ENCODE assay signal across 5 cellular contexts in the genomic region with DNA sequence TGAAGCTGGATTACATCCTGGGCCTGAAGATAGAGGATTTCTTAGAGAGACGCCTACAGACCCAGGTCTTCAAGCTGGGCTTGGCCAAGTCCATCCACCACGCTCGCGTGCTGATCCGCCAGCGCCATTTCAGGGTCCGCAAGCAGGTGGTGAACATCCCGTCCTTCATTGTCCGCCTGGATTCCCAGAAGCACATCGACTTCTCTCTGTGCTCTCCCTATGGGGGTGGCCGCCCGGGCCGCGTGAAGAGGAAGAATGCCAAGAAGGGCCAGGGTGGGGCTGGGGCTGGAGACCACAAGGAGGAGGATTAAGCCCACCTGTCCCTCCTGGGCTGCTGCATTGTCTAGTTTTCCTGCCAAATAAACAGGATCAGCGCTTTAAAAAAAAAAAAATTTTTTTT. TPM values are rescaled to one million over a fixed set of nuclear protein-coding genes. Genes with fewer than 3 reads are reported as not detected.
DNase-seq lines count a peak whose midpoint lies in the region; ATAC-seq, FAIRE-seq and TF ChIP-seq lines count a peak whose summit lies in the region.
"Not testable (repeated sequence)": the region's sequence is repeated elsewhere in the genome, so short reads cannot be mapped to it uniquely, and the experiment has no call there.

No MANE protein-coding gene starts in this region.

- H2BK20ac ChIP-seq in H1 (ENCODE audit: low read length): not testable (repeated sequence)

- not testable (repeated sequence) for H3K23ac ChIP-seq in H1 (ENCODE audit: insufficient read length)

- not testable (repeated sequence) for H2BK5ac ChIP-seq in H1 (ENCODE audit: low read depth, low read length)

- H3K9ac ChIP-seq in H1 (replicated peaks in 1 of 4; ENCODE audit: extremely low read depth in 1 of 4, low read depth in 3 of 4, low read length in 3 of 4): not testable (repeated sequence)

- not testable (repeated sequence) for H3K4me2 ChIP-seq in H1 (ENCODE audit: insufficient read depth in 1 of 2, low read depth in 2 of 2, low read length in 2 of 2)

- H3K4me1 ChIP-seq in H1 (replicated peaks in 1 of 4; ENCODE audit: control insufficient read depth in 3 of 4, insufficient read depth in 4 of 4, low read length in 3 of 4); pancreas: not testable (repeated sequence)

- intact Hi-C loops in pancreas (cut with DNase I): not testable (repeated sequence)

- not testable (repeated sequence) for H3K14ac ChIP-seq in H1 (ENCODE audit: insufficient read length)

- ATAC-seq in pancreas: not testable (repeated sequence)

- not testable (repeated sequence) for H2BK15ac ChIP-seq in H1 (ENCODE audit: low read length)

- WGBS in H1 (ENCODE audit: extremely low coverage in 1 of 2, insufficient coverage in 1 of 2, insufficient read length in 1 of 2, insufficient replicate concordance in 2 of 2, low coverage in 1 of 2, low lambda C conversion rate in 2 of 2, missing lambda C conversion rate in 1 of 2), 2 experiments: 92% methylated on average over 15 of the region's 15 CpGs; no CpG with 5 or more reads in 1 of the 2 experiments
- 92 to 95% methylated on average over 15 of the region's 15 CpGs for WGBS in pancreas, 2 donors

- not testable (repeated sequence) for TF ChIP-seq RAD21 in H1 (IDR thresholded peaks at IDR 0.05 in 1 of 2, conservative IDR thresholded peaks at IDR 0.05 in 1 of 2; ENCODE audit: low read depth in 2 of 2, low read length in 2 of 2)

- not testable (repeated sequence) for H3K36me3 ChIP-seq in H1 (ENCODE audit: control insufficient read depth in 2 of 4, insufficient read depth in 4 of 4, low read length in 3 of 4); pancreas

- H3K18ac ChIP-seq in H1 (ENCODE audit: extremely low read depth, low read length): not testable (repeated sequence)

- H3K27ac ChIP-seq in H1 (ENCODE audit: low read depth, low read length); pancreas: not testable (repeated sequence)

- H4K91ac ChIP-seq in H1 (replicated peaks; ENCODE audit: insufficient read length, low read length): not testable (repeated sequence)

- not testable (repeated sequence) for H3K4me3 ChIP-seq in H1 (ENCODE audit: extremely low read depth in 1 of 4, insufficient read depth in 2 of 4, low read depth in 3 of 4, low read length in 4 of 4); pancreas

- not testable (repeated sequence) for TF ChIP-seq POLR2A in GM12892 (IDR thresholded peaks at IDR 0.05; ENCODE audit: low read depth, low read length); H1 (IDR thresholded peaks at IDR 0.05; ENCODE audit: control extremely low read depth in 1 of 2, low read depth in 2 of 2, low read length in 2 of 2)

- not testable (repeated sequence) for H4K20me1 ChIP-seq in H1 (replicated peaks in 1 of 2; ENCODE audit: control insufficient read depth in 1 of 2, insufficient read depth in 2 of 2, low read length in 2 of 2)

- POLR2A ChIA-PET in H1 (lab: Charles Lee; ENCODE audit: partially characterized antibody): not testable (repeated sequence)

- H2AFZ ChIP-seq in H1 (ENCODE audit: low read length): 0 out of 2 replicates have a peak overlapping the region, but pooled peaks have one; percentile 32

- H3K4ac ChIP-seq in H1 (replicated peaks; ENCODE audit: insufficient read length, low read depth, low read length): not testable (repeated sequence)

- H4K5ac ChIP-seq in H1 (ENCODE audit: insufficient read length, low read depth, low read length): not testable (repeated sequence)

- H2BK12ac ChIP-seq in H1 (ENCODE audit: low read depth, low read length): not testable (repeated sequence)

- not testable (repeated sequence) for H3K79me1 ChIP-seq in H1 (ENCODE audit: low read depth, low read length)

- H2BK120ac ChIP-seq in H1 (replicated peaks; ENCODE audit: low read depth, low read length): not testable (repeated sequence)

- FAIRE-seq in GM12892 (lab: Jason Lieb, UNC) (peak; percentile 46), TTC549 (lab: Jason Lieb, UNC) (peak; percentile 60), frontal cortex (lab: Jason Lieb, UNC) (peak; percentile 88), pancreas (lab: Jason Lieb, UNC) (peak; percentile 57)
- not testable (repeated sequence) for FAIRE-seq in H1 (lab: Jason Lieb, UNC)

- DNase-seq in GM12892 (ENCODE audit: insufficient read length); H1 (ENCODE audit: low read depth in 1 of 2, low spot score in 2 of 2); frontal cortex (ENCODE audit: low spot score in 2 of 2); pancreas: not testable (repeated sequence)

- not testable (repeated sequence) for H3K27me3 ChIP-seq in H1 (replicated peaks in 1 of 4; ENCODE audit: control insufficient read depth in 3 of 4, extremely low read depth in 1 of 4, insufficient read depth in 3 of 4, low read length in 3 of 4); pancreas

- CTCF ChIA-PET in H1 (lab: Charles Lee; ENCODE audit: partially characterized antibody): interaction anchor here (0.6 to 0.7 kb wide), 2 partner anchors 111 to 1241 kb away, joined by 3 read pairs; no protein-coding TSS in a partner anchor

- not testable (repeated sequence) for TF ChIP-seq EP300 in H1 (IDR thresholded peaks at IDR 0.05; ENCODE audit: borderline replicate concordance in 1 of 2, low read depth in 2 of 2, low read length in 2 of 2)

- H3K56ac ChIP-seq in H1 (replicated peaks; ENCODE audit: insufficient read length, low read depth, low read length): not testable (repeated sequence)

- not testable (repeated sequence) for H3K9me3 ChIP-seq in H1 (ENCODE audit: insufficient read depth in 2 of 2, low read depth in 1 of 2, low read length in 1 of 2); pancreas

- H4K8ac ChIP-seq in H1 (ENCODE audit: extremely low read depth, insufficient read depth, low read length): 0 out of 2 replicates have a peak overlapping the region, but pooled peaks have one; percentile 25

- not testable (repeated sequence) for H2AK5ac ChIP-seq in H1 (ENCODE audit: low read depth, low read length)

- not testable (repeated sequence) for TF ChIP-seq CTCF in H1 (IDR thresholded peaks at IDR 0.05; ENCODE audit: control extremely low read depth in 1 of 3, insufficient read depth in 1 of 3, low read depth in 1 of 3, low read length in 3 of 3); pancreas (IDR thresholded peaks at IDR 0.05)

- not testable (repeated sequence) for H3K79me2 ChIP-seq in H1 (ENCODE audit: control insufficient read depth in 1 of 2, insufficient read depth in 2 of 2, low read length in 2 of 2)

- not testable (repeated sequence) for H3K23me2 ChIP-seq in H1 (ENCODE audit: low read depth, low read length)

RNA-seq across cellular contexts. Expression of gene EP300, which starts 28.1 kb away (rescaled TPM):
- 24.6 TPM for polyA plus RNA-seq in GM12892 (2012; ENCODE audit: missing spikeins)
- total RNA-seq in H1 (2021; fragmentation: NEBNext Ultra II Directional; extraction: Animal tissue kit (Norgen Biotek cat#: 25700)): 106 and 109 TPM in 2 replicates
- polyA plus RNA-seq in H1 (2011; rRNA removed): 39.5 and 62.6 TPM in 2 replicates
- polyA plus RNA-seq in H1 (2011; cell fraction: cytosol; rRNA removed): 27.1 TPM
- 99.3 TPM for polyA plus RNA-seq in H1 (2011; cell fraction: nucleus; rRNA removed)
- 63.1 to 84.7 TPM (median 69.5 TPM) in 4 replicates for polyA plus RNA-seq in H1 (2012, experiment 1 of 2)
- 4.9 TPM for polyA plus RNA-seq in H1 (2012, experiment 2 of 2)
- 34.6 TPM for polyA plus RNA-seq in H1 (2013, experiment 1 of 2)
- 32.0 TPM for polyA plus RNA-seq in H1 (2013, experiment 2 of 2)
- polyA minus RNA-seq in H1 (2011; rRNA and poly(A)+ RNA removed): 144 and 149 TPM in 2 replicates
- polyA minus RNA-seq in H1 (2011; cell fraction: cytosol; rRNA and poly(A)+ RNA removed): 76.2 TPM
- 129 TPM for polyA minus RNA-seq in H1 (2011; cell fraction: nucleus; rRNA and poly(A)+ RNA removed)
- total RNA-seq in frontal cortex: 52.6 TPM
- 10 to 100 TPM; 19.3 to 39.7 (median 24.9) TPM for total RNA-seq in pancreas
- polyA plus RNA-seq in pancreas: 10 to 100 TPM in 1 of 2 donors, 1 to 10 TPM in 1; 10.0 to 17.5 TPM
